12 cellular contexts compared by ENCODE assay signal in the genomic region with DNA sequence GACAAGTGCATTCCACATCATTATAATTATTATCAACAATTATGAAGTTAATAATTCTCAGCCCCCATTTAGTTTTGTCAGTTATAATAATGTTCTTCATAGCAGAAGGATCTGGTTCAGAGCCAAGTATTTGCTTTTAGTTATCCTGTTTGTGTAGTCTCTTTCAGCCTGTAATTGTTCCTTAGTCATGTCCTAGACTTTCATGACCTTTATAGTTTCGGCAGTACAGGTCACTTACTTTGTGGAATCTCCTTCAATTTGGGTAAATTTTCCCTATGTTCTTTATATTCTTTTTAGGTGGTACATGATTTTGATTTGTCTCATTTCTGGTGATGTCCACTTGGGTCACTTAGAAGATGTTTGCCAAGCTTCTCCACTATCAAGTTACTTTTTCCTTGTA. TPM values are rescaled to one million over a fixed set of nuclear protein-coding genes. Genes with fewer than 3 reads are reported as not detected.
DNase-seq lines count a peak whose midpoint lies in the region; ATAC-seq and TF ChIP-seq lines count a peak whose summit lies in the region.
"Had no signal": no experiment of that assay in that cellular context is flagged by ENCODE, and none has a peak within 500 bp of the region (broad histone marks: within the 10 kb centered on the region; RNA-seq: fewer than 3 reads in every experiment).

No MANE protein-coding gene starts in this region.

- TF ChIP-seq CTCF in lower lobe of right lung (IDR thresholded peaks at IDR 0.05) (no peak), thyroid gland (IDR thresholded peaks at IDR 0.05) (no peak)

- H3K9me3 Mint-ChIP-seq in activated naive CD8-positive, alpha-beta T cell treated with anti-CD3 and anti-CD28 coated beads, Interleukin-2, amount 50 U/mL, for 24 hours: no peaks in the 10 kb centered on the region
- no peaks in the 10 kb centered on the region for H3K9me3 Mint-ChIP-seq in activated naive CD8-positive, alpha-beta T cell treated with anti-CD3 and anti-CD28 coated beads for 36 hours

- no peaks in the 10 kb centered on the region for H3K27me3 ChIP-seq in lower lobe of right lung (ENCODE audit: low read depth)
- H3K27me3 ChIP-seq in thyroid gland: no peaks in the 10 kb centered on the region

- H3K9me3 ChIP-seq in T-helper 17 cell (ENCODE audit: control insufficient read depth, low read length, poor library complexity, severe bottlenecking) (no peaks in the 10 kb centered on the region), lower lobe of right lung (no peaks in the 10 kb centered on the region), thyroid gland (no peaks in the 10 kb centered on the region)

- H3K36me3 Mint-ChIP-seq in activated naive CD8-positive, alpha-beta T cell treated with anti-CD3 and anti-CD28 coated beads, Interleukin-2, amount 50 U/mL, for 24 hours (ENCODE audit: low read depth): peaks cover 9% of the 10 kb centered on the region
- H3K36me3 Mint-ChIP-seq in activated naive CD8-positive, alpha-beta T cell treated with anti-CD3 and anti-CD28 coated beads for 36 hours: peaks cover 8% of the 10 kb centered on the region
- H3K36me3 Mint-ChIP-seq in T-helper 17 cell (ENCODE audit: low read depth): peaks cover 2% of the 10 kb centered on the region

- H3K27ac ChIP-seq in lower lobe of right lung: peak overlapping the region; percentile 49
- peak overlapping the region; percentile 11 to 52 (median 25) for H3K27ac ChIP-seq in thyroid gland

- TF ChIP-seq POLR2A in thyroid gland (IDR thresholded peaks at IDR 0.05): no peak

- no peaks in the 10 kb centered on the region for H3K27me3 Mint-ChIP-seq in activated naive CD8-positive, alpha-beta T cell treated with anti-CD3 and anti-CD28 coated beads, Interleukin-2, amount 50 U/mL, for 24 hours
- no peaks in the 10 kb centered on the region for H3K27me3 Mint-ChIP-seq in activated naive CD8-positive, alpha-beta T cell treated with anti-CD3 and anti-CD28 coated beads for 36 hours
- H3K27me3 Mint-ChIP-seq in T-helper 17 cell: no peaks in the 10 kb centered on the region

- peaks cover 32% of the 10 kb centered on the region for H3K4me1 Mint-ChIP-seq in activated naive CD8-positive, alpha-beta T cell treated with anti-CD3 and anti-CD28 coated beads, Interleukin-2, amount 50 U/mL, for 24 hours
- H3K4me1 Mint-ChIP-seq in activated naive CD8-positive, alpha-beta T cell treated with anti-CD3 and anti-CD28 coated beads for 36 hours: peaks cover 30% of the 10 kb centered on the region
- H3K4me1 Mint-ChIP-seq in T-helper 17 cell: peaks cover 21% of the 10 kb centered on the region

- H3K4me1 ChIP-seq in lower lobe of right lung (peaks cover 63% of the 10 kb centered on the region), thyroid gland (peaks cover 42 to 47% of the 10 kb centered on the region in 2 donors)

- 30 to 47% methylated on average over 1 of the region's 1 CpG for WGBS in thyroid gland, 2 donors

- H3K36me3 ChIP-seq in lower lobe of right lung (no peaks in the 10 kb centered on the region), thyroid gland (no peaks in the 10 kb centered on the region)

- H3K4me3 Mint-ChIP-seq in activated naive CD8-positive, alpha-beta T cell treated with anti-CD3 and anti-CD28 coated beads, Interleukin-2, amount 50 U/mL, for 24 hours: no peak overlapping the region
- no peak overlapping the region for H3K4me3 Mint-ChIP-seq in activated naive CD8-positive, alpha-beta T cell treated with anti-CD3 and anti-CD28 coated beads for 36 hours
- no peak overlapping the region for H3K4me3 Mint-ChIP-seq in T-helper 17 cell

- intact Hi-C loops in lower lobe of right lung (cut with DNase I) (no loop called here), thyroid gland (cut with DNase I) (loop anchor here (5.0 kb wide), 1 partner anchor 39 kb away; no protein-coding TSS in a partner anchor)

- H3K4me3 ChIP-seq in lower lobe of right lung: no peak overlapping the region
- H3K4me3 ChIP-seq in thyroid gland (replicated peaks in 1 of 3): no peak overlapping the region
- H3K4me3 ChIP-seq: GM12878 had no signal

- ATAC-seq in activated naive CD8-positive, alpha-beta T cell treated with anti-CD3 and anti-CD28 coated beads, Interleukin-2, amount 50 U/mL, for 24 hours: no peak
- ATAC-seq in T-helper 17 cell: no peak
- peak in 1 of 2 donors; percentile 60 for ATAC-seq in lower lobe of right lung

- peak overlapping the region; percentile 57 for H3K27ac Mint-ChIP-seq in activated naive CD8-positive, alpha-beta T cell treated with anti-CD3 and anti-CD28 coated beads, Interleukin-2, amount 50 U/mL, for 24 hours
- no peak overlapping the region for H3K27ac Mint-ChIP-seq in activated naive CD8-positive, alpha-beta T cell treated with anti-CD3 and anti-CD28 coated beads for 36 hours
- peak overlapping the region; percentile 72 for H3K27ac Mint-ChIP-seq in T-helper 17 cell

- DNase-seq in activated naive CD8-positive, alpha-beta T cell treated with anti-CD3 and anti-CD28 coated beads, Interleukin-2, amount 50 U/mL, for 24 hours: no peak
- no peak for DNase-seq in activated naive CD8-positive, alpha-beta T cell treated with anti-CD3 and anti-CD28 coated beads for 36 hours
- DNase-seq in T-helper 17 cell (no peak), lower lobe of right lung (no peak), thyroid gland (no peak), RKO (ENCODE audit: low spot score) (no peak), NCI-H2107 (lab: John Stamatoyannopoulos, UW) (no peak), KG1 (lab: John Stamatoyannopoulos, UW) (no peak)
- DNase-seq: Kasumi-1, trophoblast cell had no signal

RNA-seq across cellular contexts. Expression of gene UBE2R2, which starts 34.3 kb away (rescaled TPM):
- 10 to 100 TPM; 34.5 to 36.2 TPM for total RNA-seq in activated naive CD8-positive, alpha-beta T cell treated with anti-CD3 and anti-CD28 coated beads for 36 hours
- total RNA-seq in T-helper 17 cell: 10 to 100 TPM; 26.2 to 27.4 TPM
- total RNA-seq in lower lobe of right lung: 39.8 TPM
- total RNA-seq in thyroid gland: 10 to 100 TPM; 22.8 to 31.4 (median 25.8) TPM

RNA-seq across cellular contexts. Expression of gene PRSS3, which starts 55.9 kb away (rescaled TPM):
- not detected for total RNA-seq in activated naive CD8-positive, alpha-beta T cell treated with anti-CD3 and anti-CD28 coated beads for 36 hours
- not detected for total RNA-seq in T-helper 17 cell
- 0.65 TPM for total RNA-seq in lower lobe of right lung
- total RNA-seq in thyroid gland: not detected
- total RNA-seq: astrocyte had no signal
